ENCODE assay signal across 15 cellular contexts in genomic region chr22:47681766-47682165, GRCh38.
DNase-seq lines count a peak whose midpoint lies in the region; ATAC-seq and TF ChIP-seq lines count a peak whose summit lies in the region.
"Had no signal": no experiment of that assay in that cellular context is flagged by ENCODE, and none has a peak within 500 bp of the region (broad histone marks: within the 10 kb centered on the region; RNA-seq: fewer than 3 reads in every experiment).

No MANE protein-coding gene starts in this region.

- TF ChIP-seq POLR2A in heart left ventricle (IDR thresholded peaks at IDR 0.05), result no peak

- peak; percentile 21 for DNase-seq in right atrium auricular region (ENCODE audit: low spot score)
- DNase-seq in heart left ventricle, result no peak
- no peak for DNase-seq in neuronal stem cell (ENCODE audit: low spot score)
- no peak for DNase-seq in upper lobe of right lung
- no peak for DNase-seq in NCI-H1105 treated with DMSO at 0.1 percent for 48 hours (lab: John Stamatoyannopoulos, UW)
- DNase-seq in GM13976 (ENCODE audit: low spot score), result no peak
- DNase-seq: AML-193; Caco-2; CD4-positive, alpha-beta T cell; GM23248; HCEC 1CT had no signal

- no peak for ATAC-seq in heart left ventricle
- peak; percentile 26 for ATAC-seq in upper lobe of right lung
- no peak for ATAC-seq in activated CD4-positive, CD25-positive, alpha-beta regulatory T cell treated with anti-CD3 and anti-CD28 coated beads, Interleukin-2, amount 50 U/mL, for 24 hours
- ATAC-seq: A549 had no signal

- TF ChIP-seq CTCF in right atrium auricular region (IDR thresholded peaks at IDR 0.05) (no peak), heart left ventricle (IDR thresholded peaks at IDR 0.05) (no peak), upper lobe of right lung (IDR thresholded peaks at IDR 0.05) (no peak), GM13976 (IDR thresholded peaks at IDR 0.05; ENCODE audit: borderline replicate concordance, control extremely low read depth, extremely low read depth, insufficient read depth, missing control alignments) (no peak)

- intact Hi-C loops in heart left ventricle (cut with DNase I) (no loop called here), upper lobe of right lung (cut with DNase I) (no loop called here)

- no peak overlapping the region for H2BK5ac ChIP-seq in neuronal stem cell (ENCODE audit: low read length)

- 73 to 92% (median 90%) methylated on average over 4 to 9 of the region's 9 CpGs for WGBS in heart left ventricle, 4 donors
- WGBS in neuronal stem cell (ENCODE audit: extremely low coverage in 2 of 2, insufficient read length in 2 of 2, insufficient replicate concordance in 1 of 2), 2 donors, result no CpG with 5 or more reads among the region's 9 CpGs

- no peak overlapping the region for H4K8ac ChIP-seq in neuronal stem cell (ENCODE audit: low read depth, low read length)

- H3K4me1 ChIP-seq in right atrium auricular region (no peaks in the 10 kb centered on the region), heart left ventricle (no peaks in the 10 kb centered on the region), neuronal stem cell (ENCODE audit: control insufficient read depth in 2 of 2, insufficient read depth in 1 of 2, low read depth in 1 of 2, low read length in 2 of 2) (peaks cover 0 to 3% of the 10 kb centered on the region in 2 donors), upper lobe of right lung (no peaks in the 10 kb centered on the region)
- H3K4me1 ChIP-seq: A549, Caco-2 had no signal

- H3K4me3 ChIP-seq in right atrium auricular region (no peak overlapping the region), heart left ventricle (no peak overlapping the region), neuronal stem cell (ENCODE audit: low read length in 2 of 2) (no peak overlapping the region), upper lobe of right lung (no peak overlapping the region)
- H3K4me3 ChIP-seq: A549, GM23248 had no signal

- no peak overlapping the region for H3K9ac ChIP-seq in neuronal stem cell (ENCODE audit: low read depth, low read length, poor library complexity)
- H3K9ac ChIP-seq: GM23248 had no signal

- no peak overlapping the region for H4K91ac ChIP-seq in neuronal stem cell (ENCODE audit: low read depth, low read length, poor library complexity)

- no peaks in the 10 kb centered on the region for H3K79me1 ChIP-seq in neuronal stem cell (ENCODE audit: low read depth, low read length)

- no peak overlapping the region for H2AK5ac ChIP-seq in neuronal stem cell (ENCODE audit: low read depth, low read length)

- H2AFZ ChIP-seq in neuronal stem cell (ENCODE audit: low read length), result no peak overlapping the region
- H2AFZ ChIP-seq: GM23248 had no signal

- H3K14ac ChIP-seq in neuronal stem cell (ENCODE audit: low read length), result peak overlapping the region; percentile 11

- H3K18ac ChIP-seq in neuronal stem cell (ENCODE audit: low read length), result no peak overlapping the region

- H2BK15ac ChIP-seq in neuronal stem cell (ENCODE audit: low read length), result no peak overlapping the region

- no peak overlapping the region for H2BK12ac ChIP-seq in neuronal stem cell (ENCODE audit: low read length)

- H3K36me3 ChIP-seq in right atrium auricular region, result no peaks in the 10 kb centered on the region
- H3K36me3 ChIP-seq in heart left ventricle, result no peaks in the 10 kb centered on the region
- H3K36me3 ChIP-seq in neuronal stem cell (replicated peaks in 1 of 2; ENCODE audit: control insufficient read depth in 2 of 2, insufficient read depth in 2 of 2, low read length in 2 of 2), result no peaks in the 10 kb centered on the region
- H3K36me3 ChIP-seq in upper lobe of right lung, result no peaks in the 10 kb centered on the region

- no peak overlapping the region for H3K23ac ChIP-seq in neuronal stem cell (ENCODE audit: low read depth, low read length, poor library complexity)

- in situ Hi-C loops in GM13976 (cut with MboI; ENCODE audit: low sequenced_read_pairs, unreplicated experiment), result no loop called here

- H3K27me3 ChIP-seq in right atrium auricular region, result no peaks in the 10 kb centered on the region
- H3K27me3 ChIP-seq in heart left ventricle, result peaks cover 0 to 11% (median 0%) of the 10 kb centered on the region in 9 donors
- no peaks in the 10 kb centered on the region for H3K27me3 ChIP-seq in neuronal stem cell (ENCODE audit: control insufficient read depth in 3 of 3, insufficient read depth in 3 of 3, low read depth in 1 of 3, low read length in 3 of 3)
- peaks cover 5% of the 10 kb centered on the region for H3K27me3 ChIP-seq in upper lobe of right lung

- H3K27ac ChIP-seq in right atrium auricular region, result no peak overlapping the region
- no peak overlapping the region for H3K27ac ChIP-seq in heart left ventricle
- H3K27ac ChIP-seq in neuronal stem cell (replicated peaks; ENCODE audit: low read length), result no peak overlapping the region
- no peak overlapping the region for H3K27ac ChIP-seq in upper lobe of right lung
- H3K27ac ChIP-seq: 22Rv1, A549, C4-2B, GM23248 had no signal

- H3K9me3 ChIP-seq in right atrium auricular region (peaks cover 0 to 23% of the 10 kb centered on the region in 2 donors), heart left ventricle (peaks cover 0 to 29% (median 7%) of the 10 kb centered on the region in 12 donors), neuronal stem cell (replicated peaks in 1 of 2; ENCODE audit: control insufficient read depth in 2 of 2, insufficient read depth in 1 of 2, low read depth in 1 of 2, low read length in 2 of 2) (peaks cover 0 to 6% of the 10 kb centered on the region in 2 donors), upper lobe of right lung (no peaks in the 10 kb centered on the region)
- H3K9me3 ChIP-seq: Caco-2 had no signal

- H3K4ac ChIP-seq in neuronal stem cell (ENCODE audit: low read length), result no peak overlapping the region

- H3K4me2 ChIP-seq in neuronal stem cell (ENCODE audit: insufficient read depth, low read length, poor library complexity, severe bottlenecking), result no peak overlapping the region
- H3K4me2 ChIP-seq: A549 had no signal

- H2BK120ac ChIP-seq in neuronal stem cell (ENCODE audit: low read depth, low read length), result no peak overlapping the region
